19 cellular contexts compared by ENCODE assay signal in genomic region chr3:111662907-111663306, GRCh38.
"Had no signal": no experiment of that assay in that cellular context is flagged by ENCODE, and none has a peak within 500 bp of the region (broad histone marks: within the 10 kb centered on the region; RNA-seq: fewer than 3 reads in every experiment).

No MANE protein-coding gene starts in this region.

- H3K4me3 Mint-ChIP-seq: activated CD8-positive, alpha-beta memory T cell treated with anti-CD3 and anti-CD28 coated beads, Interleukin-2, amount 10 ng/mL, durations not matched to agents 7 days and 5 days; activated naive CD4-positive, alpha-beta T cell treated with anti-CD3 and anti-CD28 coated beads, Interleukin-2, amount 10 ng/mL, durations not matched to agents 7 days and 5 days; neural progenitor cell; T-helper 17 cell had no signal

- H3K4me3 ChIP-seq: body of pancreas, gastrocnemius medialis, heart left ventricle, neural progenitor cell, sigmoid colon had no signal

- H3K27me3 ChIP-seq: body of pancreas, gastrocnemius medialis, heart left ventricle, neural progenitor cell, sigmoid colon had no signal

- H3K27ac Mint-ChIP-seq: activated CD8-positive, alpha-beta memory T cell treated with anti-CD3 and anti-CD28 coated beads, Interleukin-2, amount 10 ng/mL, durations not matched to agents 7 days and 5 days; activated naive CD4-positive, alpha-beta T cell treated with anti-CD3 and anti-CD28 coated beads, Interleukin-2, amount 10 ng/mL, durations not matched to agents 7 days and 5 days; neural progenitor cell; T-helper 17 cell had no signal

- ATAC-seq: activated CD8-positive, alpha-beta memory T cell treated with anti-CD3 and anti-CD28 coated beads, Interleukin-2, amount 10 ng/mL, durations not matched to agents 7 days and 5 days; body of pancreas; gastrocnemius medialis; heart left ventricle; left lobe of liver; T-helper 17 cell had no signal

- H3K36me3 Mint-ChIP-seq: neural progenitor cell had no signal

- H3K27me3 Mint-ChIP-seq: activated CD8-positive, alpha-beta memory T cell treated with anti-CD3 and anti-CD28 coated beads, Interleukin-2, amount 10 ng/mL, durations not matched to agents 7 days and 5 days; activated naive CD4-positive, alpha-beta T cell treated with anti-CD3 and anti-CD28 coated beads, Interleukin-2, amount 10 ng/mL, durations not matched to agents 7 days and 5 days; naive B cell; T-helper 17 cell had no signal

- H3K27ac ChIP-seq: body of pancreas, gastrocnemius medialis, heart left ventricle, neural progenitor cell, parathyroid adenoma, sigmoid colon had no signal

- H3K4me1 ChIP-seq: body of pancreas, neural progenitor cell, parathyroid adenoma, sigmoid colon had no signal

- H3K9me3 ChIP-seq: body of pancreas, gastrocnemius medialis, sigmoid colon had no signal

- DNase-seq: activated CD4-positive, CD25-positive, alpha-beta regulatory T cell; activated CD8-positive, alpha-beta memory T cell treated with anti-CD3 and anti-CD28 coated beads, Interleukin-2, amount 10 ng/mL, durations not matched to agents 7 days and 5 days; activated naive CD4-positive, alpha-beta T cell treated with anti-CD3 and anti-CD28 coated beads, Interleukin-2, amount 10 ng/mL, durations not matched to agents 7 days and 5 days; activated T-cell treated with anti-CD3 and anti-CD28 coated beads, Interleukin-2, amount 50 U/mL, for 1 hour; amniotic stem cell; body of pancreas; caudate nucleus; erythroblast; gastrocnemius medialis; heart left ventricle; islet precursor cell; mammary epithelial cell; naive B cell; sigmoid colon; stimulated activated CD4-positive, alpha-beta T cell treated with anti-CD3 and anti-CD28 coated beads, Interleukin-1b, Interleukin-23, amount 100 ng/mL, for 48 hours; T-helper 17 cell had no signal

- H3K36me3 ChIP-seq: gastrocnemius medialis, heart left ventricle, neural progenitor cell, sigmoid colon had no signal
